8 cellular contexts compared by ENCODE assay signal in the genomic region with DNA sequence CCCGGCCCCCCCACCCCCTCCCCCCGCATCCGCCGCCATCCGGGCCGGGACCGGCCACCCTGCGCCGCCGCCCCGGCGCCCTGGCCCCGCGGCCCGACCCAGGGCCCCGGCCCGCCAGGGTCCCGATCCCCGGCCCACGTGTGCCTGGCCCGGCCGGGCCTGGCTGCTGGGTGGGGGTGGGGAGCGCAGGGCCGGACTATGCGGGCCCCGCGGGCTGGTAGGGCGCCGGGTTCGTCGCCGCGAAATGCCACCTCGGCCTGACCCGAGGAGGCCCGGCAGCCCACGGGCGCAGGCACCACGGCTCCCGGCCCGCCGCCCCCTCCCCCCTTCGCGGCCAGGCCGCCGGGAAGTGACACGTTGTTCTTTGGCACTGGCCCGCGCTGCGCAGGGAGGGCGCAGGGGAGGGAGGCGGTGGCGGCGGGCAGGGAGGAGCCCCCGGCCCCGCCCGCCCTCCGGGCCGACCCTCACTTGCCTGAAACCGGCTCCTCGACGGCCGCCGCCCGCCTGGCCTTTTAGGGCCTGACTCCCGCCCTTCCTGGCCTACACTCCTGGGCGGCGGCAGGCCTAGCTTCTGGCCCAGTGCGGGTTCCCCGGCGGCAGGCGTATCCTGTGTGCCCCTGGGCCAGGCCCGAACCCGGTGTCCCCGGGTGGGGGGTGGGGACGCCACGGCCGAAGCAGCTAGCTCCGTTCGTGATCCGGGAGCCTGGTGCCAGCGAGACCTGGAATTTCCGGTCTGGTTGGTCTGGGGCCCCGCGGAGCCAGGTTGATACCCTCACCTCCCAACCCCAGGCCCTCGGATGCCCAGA. TPM values are rescaled to one million over a fixed set of nuclear protein-coding genes. Genes with fewer than 3 reads are reported as not detected.
DNase-seq lines count a peak whose midpoint lies in the region; ATAC-seq and TF ChIP-seq lines count a peak whose summit lies in the region.

No MANE protein-coding gene starts in this region.

- peaks cover 49% of the 10 kb centered on the region for H3K36me3 Mint-ChIP-seq in activated T-cell treated with anti-CD3 and anti-CD28 coated beads, Interleukin-2, amount 50 U/mL, for 24 hours (ENCODE audit: low read depth)

- peak; percentile 30 for ATAC-seq in GM18517 (IDR thresholded peaks at IDR 0.05; ENCODE audit: unreplicated experiment)
- peak; percentile 39 for ATAC-seq in HG02973 (IDR thresholded peaks at IDR 0.05; ENCODE audit: unreplicated experiment)
- ATAC-seq in esophagus mucosa: peak; percentile 68

- no peaks in the 10 kb centered on the region for H3K9me3 ChIP-seq in A673 (ENCODE audit: low read depth, low read length, poor library complexity, severe bottlenecking)

- H3K4me3 ChIP-seq in A673 (ENCODE audit: low read depth, low read length, poor library complexity, severe bottlenecking): peak overlapping the region; percentile 93

- DNase-seq in A673 (ENCODE audit: low spot score): peak; percentile 65
- DNase-seq in NCI-H774 (lab: John Stamatoyannopoulos, UW): peak; percentile 72
- DNase-seq in activated T-cell treated with anti-CD3 and anti-CD28 coated beads, Interleukin-2, amount 50 U/mL, for 24 hours: peak; percentile 80
- DNase-seq in myocyte (ENCODE audit: low read depth): peak; percentile 84
- peak in 46 of 49 donors; percentile 7 to 82 (median 55) for DNase-seq in substantia nigra (lab: John Stamatoyannopoulos, UW)

- BruUV-seq in A673 (replicated peaks; lab: Mats Ljungman, UMichigan): no TSS peak

- peak overlapping the region; percentile 92 for H3K27ac ChIP-seq in A673 (ENCODE audit: low read depth, low read length, poor library complexity, severe bottlenecking)
- H3K27ac ChIP-seq in substantia nigra (ENCODE audit: low read depth, low read length, poor library complexity, severe bottlenecking): peak overlapping the region; percentile 88

- intact Hi-C loops in A673 (cut with micrococcal nuclease; ENCODE audit: unreplicated experiment): loop anchor here (1.0 kb wide), 1 partner anchor 15 kb away; no protein-coding TSS in a partner anchor

- peak overlapping the region; percentile 88 for H3K4me3 Mint-ChIP-seq in activated T-cell treated with anti-CD3 and anti-CD28 coated beads, Interleukin-2, amount 50 U/mL, for 24 hours

- CTCF ChIA-PET in A673 (lab: Charles Lee): no interaction called here

- peak overlapping the region; percentile 95 for H3K27ac Mint-ChIP-seq in activated T-cell treated with anti-CD3 and anti-CD28 coated beads, Interleukin-2, amount 50 U/mL, for 24 hours

- POLR2A ChIA-PET in A673 (lab: Charles Lee; ENCODE audit: low non-redundant PET): no interaction called here

- no peaks in the 10 kb centered on the region for H3K27me3 Mint-ChIP-seq in activated T-cell treated with anti-CD3 and anti-CD28 coated beads, Interleukin-2, amount 50 U/mL, for 24 hours

- TF ChIP-seq CTCF in A673 (conservative IDR thresholded peaks at IDR 0.05; ENCODE audit: low read depth, low read length): no peak

- peaks cover 39% of the 10 kb centered on the region for H3K4me1 Mint-ChIP-seq in activated T-cell treated with anti-CD3 and anti-CD28 coated beads, Interleukin-2, amount 50 U/mL, for 24 hours (ENCODE audit: low read depth)

- peaks cover 30% of the 10 kb centered on the region for H3K4me1 ChIP-seq in A673 (ENCODE audit: insufficient read depth, low read length, poor library complexity, severe bottlenecking)

- peaks cover 24% of the 10 kb centered on the region for H3K36me3 ChIP-seq in A673 (ENCODE audit: insufficient read depth, low read length, poor library complexity, severe bottlenecking)

- H3K9me3 Mint-ChIP-seq in activated T-cell treated with anti-CD3 and anti-CD28 coated beads, Interleukin-2, amount 50 U/mL, for 24 hours: no peaks in the 10 kb centered on the region

- H3K27me3 ChIP-seq in A673 (replicated peaks; ENCODE audit: insufficient read depth, low read depth, low read length, poor library complexity): no peaks in the 10 kb centered on the region

RNA-seq across cellular contexts. Expression of gene EIF4G1, which starts 0.5 kb away (rescaled TPM):
- total RNA-seq in A673 (2021) (475 and 559 TPM in 2 replicates), esophagus mucosa (339 TPM), myocyte (358 and 371 TPM in 2 replicates)
- polyA plus RNA-seq in myocyte (2012): 289 TPM

RNA-seq across cellular contexts. Expression of gene PSMD2, which starts 15.9 kb away (rescaled TPM):
- total RNA-seq in A673 (2021): 622 and 645 TPM in 2 replicates
- total RNA-seq in esophagus mucosa: 126 TPM
- 480 and 540 TPM in 2 replicates for total RNA-seq in myocyte
- polyA plus RNA-seq in myocyte (2012): 389 TPM

RNA-seq across cellular contexts. Expression of gene FAM131A, which starts 22.5 kb away (rescaled TPM):
- total RNA-seq in A673 (2021) (15.1 and 23.2 TPM in 2 replicates), esophagus mucosa (7.3 TPM), myocyte (14.2 and 15.5 TPM in 2 replicates)
- 7.6 TPM for polyA plus RNA-seq in myocyte (2012)

RNA-seq across cellular contexts. Expression of gene ECE2, which starts 39.1 kb away (rescaled TPM):
- total RNA-seq in A673 (2021) (not detected in 2 replicates), esophagus mucosa (not detected), myocyte (not detected in 2 replicates)
- polyA plus RNA-seq in myocyte (2012): not detected

RNA-seq across cellular contexts. Expression of gene CLCN2, which starts 46.5 kb away (rescaled TPM):
- total RNA-seq in A673 (2021) (11.2 and 14.8 TPM in 2 replicates), esophagus mucosa (3.4 TPM), myocyte (1.8 and 3.4 TPM in 2 replicates)
- 2.9 TPM for polyA plus RNA-seq in myocyte (2012)

Comparison
In these comparisons a context has a peak if more than half of its experiments do, and no peak if none do; other contexts are left out.
1. Peak in every context shown above with its lines: DNase-seq, ATAC-seq, H3K4me3 ChIP-seq and H3K27ac ChIP-seq.